Comparison of ENCODE assay signal across 1 cellular context in the genomic region with DNA sequence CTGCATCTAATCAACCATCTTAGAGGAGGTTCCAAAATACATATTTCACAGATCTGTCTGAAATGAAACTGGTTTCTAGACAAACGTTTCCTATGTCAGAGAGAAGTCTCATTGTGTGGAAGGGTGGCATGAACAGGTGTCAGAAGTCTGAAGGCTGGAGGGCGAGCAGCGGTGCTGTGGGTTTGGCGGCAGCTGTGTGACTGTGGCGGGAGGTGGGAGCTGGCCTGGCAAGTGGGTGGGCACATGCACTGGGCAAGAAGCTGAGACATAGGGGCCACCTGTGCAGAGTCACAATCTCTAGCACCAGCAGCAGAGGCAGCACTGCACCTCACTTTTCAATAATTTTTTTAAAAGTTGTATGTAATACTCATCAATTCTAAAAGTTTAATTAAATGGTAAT.
TF ChIP-seq lines count a peak whose summit lies in the region.

No MANE protein-coding gene starts in this region.

TF ChIP-seq in IMR-90, 13 proteins besides CTCF, POLR2A, EP300 and RAD21 (continued from another document):
- TF ChIP-seq, protein P1, sequence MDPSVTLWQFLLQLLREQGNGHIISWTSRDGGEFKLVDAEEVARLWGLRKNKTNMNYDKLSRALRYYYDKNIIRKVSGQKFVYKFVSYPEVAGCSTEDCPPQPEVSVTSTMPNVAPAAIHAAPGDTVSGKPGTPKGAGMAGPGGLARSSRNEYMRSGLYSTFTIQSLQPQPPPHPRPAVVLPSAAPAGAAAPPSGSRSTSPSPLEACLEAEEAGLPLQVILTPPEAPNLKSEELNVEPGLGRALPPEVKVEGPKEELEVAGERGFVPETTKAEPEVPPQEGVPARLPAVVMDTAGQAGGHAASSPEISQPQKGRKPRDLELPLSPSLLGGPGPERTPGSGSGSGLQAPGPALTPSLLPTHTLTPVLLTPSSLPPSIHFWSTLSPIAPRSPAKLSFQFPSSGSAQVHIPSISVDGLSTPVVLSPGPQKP (IDR thresholded peaks at IDR 0.05; ENCODE audit: borderline replicate concordance, low read depth, low read length), result no peak
